8 cellular contexts compared by ENCODE assay signal in the genomic region with DNA sequence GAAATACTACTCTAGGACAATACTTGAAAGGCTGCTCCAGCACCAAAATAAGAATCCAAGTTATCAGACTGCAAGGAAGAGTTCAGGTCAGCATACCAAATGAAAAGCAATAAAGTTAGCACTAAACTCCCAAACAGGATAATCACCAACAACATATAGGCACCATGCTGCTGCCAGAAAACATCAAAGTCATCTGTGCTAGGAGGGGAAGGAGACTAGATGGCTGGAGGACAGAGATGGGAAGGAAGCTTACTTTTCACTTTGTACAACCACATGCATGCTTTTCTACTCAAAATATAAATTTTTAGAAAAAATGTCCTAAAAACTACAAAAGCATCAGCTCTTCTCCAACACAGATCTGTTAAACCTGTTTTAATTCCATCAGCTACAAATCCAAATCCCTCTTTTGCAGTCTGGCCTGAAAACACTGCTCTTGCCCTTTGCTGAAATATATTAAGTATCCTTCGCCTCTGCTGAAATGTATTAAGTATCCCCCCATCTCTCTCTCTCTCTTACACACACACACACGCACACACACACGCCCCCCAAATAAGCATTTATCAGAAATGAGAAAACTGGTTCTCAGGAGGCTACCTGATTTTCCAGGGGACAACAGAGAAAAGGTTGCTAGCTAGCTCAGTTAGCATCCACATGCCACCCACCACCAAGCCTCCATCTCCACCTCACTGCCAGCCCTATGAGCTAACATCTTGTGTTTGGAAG. TPM values are rescaled to one million over a fixed set of nuclear protein-coding genes. Genes with fewer than 3 reads are reported as not detected.
DNase-seq lines count a peak whose midpoint lies in the region; ATAC-seq and TF ChIP-seq lines count a peak whose summit lies in the region.

No MANE protein-coding gene starts in this region.

- TF ChIP-seq CTCF in cardiac fibroblast (IDR thresholded peaks at IDR 0.05; ENCODE audit: low read depth, low read length), result no peak

- DNase-seq in stimulated activated naive CD8-positive, alpha-beta T cell treated with anti-CD3 and anti-CD28 coated beads, Interleukin-15, Interleukin-2, amounts not matched to agents 100 U/mL and 50 U/mL, for 24 hours, result no peak
- DNase-seq in cardiac fibroblast (ENCODE audit: low read depth in 2 of 2) (no peak), NOMO-1 treated with dmso at 0.1 percent for 144 hours (lab: John Stamatoyannopoulos, UW; ENCODE audit: unreplicated experiment) (no peak)

- H3K4me1 ChIP-seq in mucosa of rectum (ENCODE audit: control insufficient read depth in 2 of 2, insufficient read depth in 2 of 2, low read length in 2 of 2), result peaks cover 26 to 29% of the 10 kb centered on the region in 2 donors

- H3K4me3 ChIP-seq in cardiac fibroblast (replicated peaks in 1 of 2; ENCODE audit: low read depth in 2 of 2, low read length in 2 of 2), result peak overlapping the region; percentile 94 to 96
- H3K4me3 ChIP-seq in mucosa of rectum (ENCODE audit: low read length in 2 of 2), result peak overlapping the region; percentile 81 to 85

- ATAC-seq in stimulated activated naive CD8-positive, alpha-beta T cell treated with anti-CD3 and anti-CD28 coated beads, Interleukin-15, Interleukin-2, amounts not matched to agents 100 U/mL and 50 U/mL, for 24 hours, result no peak
- ATAC-seq in GM18907 (IDR thresholded peaks at IDR 0.05; ENCODE audit: unreplicated experiment) (no peak), esophagus mucosa (no peak), HG03196 (IDR thresholded peaks at IDR 0.05; ENCODE audit: unreplicated experiment) (no peak)

- H3K27ac Mint-ChIP-seq in stimulated activated naive CD8-positive, alpha-beta T cell treated with anti-CD3 and anti-CD28 coated beads, Interleukin-15, Interleukin-2, amounts not matched to agents 100 ng/mL and 50 ng/mL, for 24 hours, result peak overlapping the region; percentile 90

- H3K9me3 ChIP-seq in mucosa of rectum (ENCODE audit: control insufficient read depth in 2 of 2, low read length in 2 of 2), result no peaks in the 10 kb centered on the region

- H3K4me1 Mint-ChIP-seq in stimulated activated naive CD8-positive, alpha-beta T cell treated with anti-CD3 and anti-CD28 coated beads, Interleukin-15, Interleukin-2, amounts not matched to agents 100 ng/mL and 50 ng/mL, for 24 hours (ENCODE audit: low read depth), result peaks cover 57% of the 10 kb centered on the region

- H3K27ac ChIP-seq in mucosa of rectum (ENCODE audit: low read depth in 2 of 2, low read length in 2 of 2), result peak overlapping the region in 1 of 2 donors; percentile 87

- H3K36me3 Mint-ChIP-seq in stimulated activated naive CD8-positive, alpha-beta T cell treated with anti-CD3 and anti-CD28 coated beads, Interleukin-15, Interleukin-2, amounts not matched to agents 100 ng/mL and 50 ng/mL, for 24 hours (ENCODE audit: low read depth), result peaks cover 14% of the 10 kb centered on the region

- H3K36me3 ChIP-seq in mucosa of rectum (ENCODE audit: control insufficient read depth in 2 of 2, insufficient read depth in 2 of 2, low read length in 2 of 2), result peaks cover 0 to 4% of the 10 kb centered on the region in 2 donors

- H3K27me3 Mint-ChIP-seq in stimulated activated naive CD8-positive, alpha-beta T cell treated with anti-CD3 and anti-CD28 coated beads, Interleukin-15, Interleukin-2, amounts not matched to agents 100 ng/mL and 50 ng/mL, for 24 hours, result no peaks in the 10 kb centered on the region

- H3K27me3 ChIP-seq in mucosa of rectum (ENCODE audit: control insufficient read depth in 2 of 2, insufficient read depth in 2 of 2, low read length in 2 of 2), result no peaks in the 10 kb centered on the region

- H3K9me3 Mint-ChIP-seq in stimulated activated naive CD8-positive, alpha-beta T cell treated with anti-CD3 and anti-CD28 coated beads, Interleukin-15, Interleukin-2, amounts not matched to agents 100 ng/mL and 50 ng/mL, for 24 hours, result no peaks in the 10 kb centered on the region

- peak overlapping the region; percentile 91 for H3K4me3 Mint-ChIP-seq in stimulated activated naive CD8-positive, alpha-beta T cell treated with anti-CD3 and anti-CD28 coated beads, Interleukin-15, Interleukin-2, amounts not matched to agents 100 ng/mL and 50 ng/mL, for 24 hours

- H3K9ac ChIP-seq in mucosa of rectum (ENCODE audit: low read depth in 1 of 2, low read length in 2 of 2), result peak overlapping the region; percentile 67 to 79

RNA-seq across cellular contexts. Expression of a gene that starts 1.5 kb away (rescaled TPM):
- 17.9 TPM for total RNA-seq in esophagus mucosa

RNA-seq across cellular contexts. Expression of a gene that starts 25.3 kb away (rescaled TPM):
- total RNA-seq in esophagus mucosa, result 12.1 TPM

RNA-seq across cellular contexts. Expression of a gene that starts 37.2 kb away (rescaled TPM):
- total RNA-seq in esophagus mucosa, result 13.3 TPM

RNA-seq across cellular contexts. Expression of a gene that starts 42.1 kb away (rescaled TPM):
- total RNA-seq in esophagus mucosa, result 42.3 TPM

RNA-seq across cellular contexts. Expression of a gene that starts 46.5 kb away (rescaled TPM):
- 7.6 TPM for total RNA-seq in esophagus mucosa
